14 cellular contexts compared by ENCODE assay signal in genomic region chr9:81141952-81142351, GRCh38.
DNase-seq lines count a peak whose midpoint lies in the region; ATAC-seq and TF ChIP-seq lines count a peak whose summit lies in the region.
"Had no signal": no experiment of that assay in that cellular context is flagged by ENCODE, and none has a peak within 500 bp of the region (broad histone marks: within the 10 kb centered on the region; RNA-seq: fewer than 3 reads in every experiment).

No MANE protein-coding gene starts in this region.

- peaks cover 36% of the 10 kb centered on the region for H3K4me1 Mint-ChIP-seq in nephron progenitor cell
- H3K4me1 Mint-ChIP-seq: CD4-positive, CD25-positive, alpha-beta regulatory T cell had no signal

- peaks cover 3% of the 10 kb centered on the region for H3K27me3 Mint-ChIP-seq in nephron progenitor cell (ENCODE audit: low read depth, poor library complexity)
- H3K27me3 Mint-ChIP-seq: CD4-positive, CD25-positive, alpha-beta regulatory T cell had no signal

- ATAC-seq in GM18505 (IDR thresholded peaks at IDR 0.05; ENCODE audit: unreplicated experiment) = no peak
- ATAC-seq: GM23338 had no signal

- H3K36me3 Mint-ChIP-seq in nephron progenitor cell (ENCODE audit: low read depth) = peaks cover 3% of the 10 kb centered on the region
- H3K36me3 Mint-ChIP-seq: CD4-positive, CD25-positive, alpha-beta regulatory T cell had no signal

- no peak for TF ChIP-seq CTCF in nephron progenitor cell (IDR thresholded peaks at IDR 0.05)

- peak overlapping the region; percentile 16 for H3K27ac Mint-ChIP-seq in nephron progenitor cell
- H3K27ac Mint-ChIP-seq: CD4-positive, CD25-positive, alpha-beta regulatory T cell; GM23338 had no signal

- peak; percentile 23 for DNase-seq in NCI-H1105 treated with DMSO at 0.1 percent for 48 hours (lab: John Stamatoyannopoulos, UW)
- no peak for DNase-seq in NCI-H1105 (lab: John Stamatoyannopoulos, UW)
- peak; percentile 14 for DNase-seq in NCI-H82 treated with DMSO at 0.1 percent for 48 hours (lab: John Stamatoyannopoulos, UW; ENCODE audit: unreplicated experiment)
- no peak for DNase-seq in nephron progenitor cell
- DNase-seq in GM19240 (ENCODE audit: insufficient read length, low spot score) = no peak
- no peak for DNase-seq in dermis blood vessel endothelial cell
- DNase-seq: 8988T; AML-193; CD4-positive, CD25-positive, alpha-beta regulatory T cell; DND-41; GDM1; H7 had no signal

- TF ChIP-seq POLR2A in GM18505 (IDR thresholded peaks at IDR 0.05; ENCODE audit: borderline replicate concordance, extremely low read depth, insufficient read depth, insufficient read length) = no peak

- no peak overlapping the region for H3K4me3 Mint-ChIP-seq in nephron progenitor cell
- H3K4me3 Mint-ChIP-seq: CD4-positive, CD25-positive, alpha-beta regulatory T cell; GM23338 had no signal

- peaks cover 16% of the 10 kb centered on the region for H3K9me3 Mint-ChIP-seq in nephron progenitor cell

Comparison
In these comparisons a context has a peak if more than half of its experiments do, and no peak if none do; other contexts are left out.
1. DNase-seq: peak in NCI-H1105 treated with DMSO at 0.1 percent for 48 hours (single experiment) and NCI-H82 treated with DMSO at 0.1 percent for 48 hours (single experiment); none in NCI-H1105 (single experiment), nephron progenitor cell (single experiment), GM19240 (single experiment) and dermis blood vessel endothelial cell (single experiment).